16 cellular contexts compared by ENCODE assay signal in the genomic region with DNA sequence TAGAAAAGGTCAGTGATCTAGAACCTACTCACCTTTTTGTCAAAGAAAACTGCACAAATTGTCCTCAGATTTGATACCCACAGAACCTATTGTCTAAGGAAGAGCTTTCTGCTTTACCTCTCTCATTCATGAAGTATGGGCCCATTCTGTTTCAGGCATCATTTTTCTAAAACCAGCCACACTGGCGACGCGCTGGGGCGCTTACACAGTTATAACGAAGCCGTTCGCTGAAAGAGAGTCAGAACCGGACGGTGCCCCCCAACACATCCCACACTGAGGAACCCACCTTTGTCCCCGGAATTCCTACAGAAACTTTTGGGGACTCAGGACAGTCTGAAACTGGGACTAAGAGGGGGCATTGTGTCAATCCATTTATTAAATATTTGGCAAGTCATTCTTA.
DNase-seq lines count a peak whose midpoint lies in the region; ATAC-seq and TF ChIP-seq lines count a peak whose summit lies in the region.
"Had no signal": no experiment of that assay in that cellular context is flagged by ENCODE, and none has a peak within 500 bp of the region (broad histone marks: within the 10 kb centered on the region; RNA-seq: fewer than 3 reads in every experiment).

No MANE protein-coding gene starts in this region.

- POLR2A ChIA-PET in Caco-2 (lab: Charles Lee): no interaction called here
- POLR2A ChIA-PET in naive thymus-derived CD4-positive, alpha-beta T cell (lab: Charles Lee): interaction anchor here (0.6 kb wide), 1 partner anchor 581 kb away, joined by 3 read pairs; no protein-coding TSS in a partner anchor

- H3K4me1 ChIP-seq in Caco-2: peaks cover 25% of the 10 kb centered on the region
- no peaks in the 10 kb centered on the region for H3K4me1 ChIP-seq in colonic mucosa
- peaks cover 18% of the 10 kb centered on the region for H3K4me1 ChIP-seq in suprapubic skin
- no peaks in the 10 kb centered on the region for H3K4me1 ChIP-seq in naive thymus-derived CD4-positive, alpha-beta T cell (ENCODE audit: control insufficient read depth in 2 of 2, insufficient read depth in 2 of 2, low read length in 2 of 2)

- 98% methylated on average over 10 of the region's 10 CpGs for WGBS in suprapubic skin

- no peaks in the 10 kb centered on the region for H3K27me3 ChIP-seq in Caco-2 (replicated peaks; ENCODE audit: control insufficient read depth, insufficient read depth, low read length)
- H3K27me3 ChIP-seq in colonic mucosa: no peaks in the 10 kb centered on the region
- no peaks in the 10 kb centered on the region for H3K27me3 ChIP-seq in suprapubic skin
- H3K27me3 ChIP-seq in naive thymus-derived CD4-positive, alpha-beta T cell (ENCODE audit: control insufficient read depth in 2 of 2, insufficient read depth in 2 of 2, low read length in 2 of 2): no peaks in the 10 kb centered on the region
- H3K27me3 ChIP-seq: BLaER1 had no signal

- no peaks in the 10 kb centered on the region for H3K9me3 Mint-ChIP-seq in Caco-2 (ENCODE audit: unreplicated experiment)
- H3K9me3 Mint-ChIP-seq in naive thymus-derived CD4-positive, alpha-beta T cell: peaks cover 0 to 11% (median 3%) of the 10 kb centered on the region in 11 donors
- peaks cover 5% of the 10 kb centered on the region for H3K9me3 Mint-ChIP-seq in activated CD4-positive, alpha-beta T cell treated with anti-CD3 and anti-CD28 coated beads, Interleukin-2, amount 10 ng/mL, durations not matched to agents 24 days and 14 days
- H3K9me3 Mint-ChIP-seq: HFFc6 had no signal

- no peak for DNase-seq in Caco-2
- DNase-seq in colonic mucosa: no peak
- DNase-seq in islet precursor cell: peak; percentile 15
- DNase-seq in suprapubic skin (ENCODE audit: low spot score in 2 of 2): peak in 1 of 2 donors; percentile 54
- no peak for DNase-seq in hepatic stellate cell (ENCODE audit: low spot score)
- no peak for DNase-seq in naive thymus-derived CD4-positive, alpha-beta T cell
- no peak for DNase-seq in activated CD4-positive, alpha-beta T cell treated with anti-CD3 and anti-CD28 coated beads, Interleukin-2, amount 10 ng/mL, durations not matched to agents 24 days and 14 days
- DNase-seq: CD8-positive, alpha-beta T cell; H7; HFFc6; NCI-H2107; NCI-H510A treated with DMSO at 0.1 percent for 48 hours; NCI-H774; SHP77 had no signal

- peaks cover 29% of the 10 kb centered on the region for H3K4me1 Mint-ChIP-seq in Caco-2 (ENCODE audit: low read depth, unreplicated experiment)
- no peaks in the 10 kb centered on the region for H3K4me1 Mint-ChIP-seq in naive thymus-derived CD4-positive, alpha-beta T cell
- no peaks in the 10 kb centered on the region for H3K4me1 Mint-ChIP-seq in activated CD4-positive, alpha-beta T cell treated with anti-CD3 and anti-CD28 coated beads, Interleukin-2, amount 10 ng/mL, durations not matched to agents 24 days and 14 days

- no peak overlapping the region for H3K4me3 Mint-ChIP-seq in Caco-2 (ENCODE audit: unreplicated experiment)
- H3K4me3 Mint-ChIP-seq in naive thymus-derived CD4-positive, alpha-beta T cell: no peak overlapping the region
- no peak overlapping the region for H3K4me3 Mint-ChIP-seq in activated CD4-positive, alpha-beta T cell treated with anti-CD3 and anti-CD28 coated beads, Interleukin-2, amount 10 ng/mL, durations not matched to agents 24 days and 14 days
- H3K4me3 Mint-ChIP-seq: CD8-positive, alpha-beta T cell; HFFc6 had no signal

- H3K9me3 ChIP-seq in Caco-2: peaks cover 7% of the 10 kb centered on the region
- H3K9me3 ChIP-seq in colonic mucosa: no peaks in the 10 kb centered on the region
- no peaks in the 10 kb centered on the region for H3K9me3 ChIP-seq in suprapubic skin
- no peaks in the 10 kb centered on the region for H3K9me3 ChIP-seq in naive thymus-derived CD4-positive, alpha-beta T cell (ENCODE audit: control insufficient read depth in 2 of 3, low read length in 3 of 3)

- CTCF ChIA-PET in Caco-2 (lab: Charles Lee): interaction anchor here (0.9 to 2.2 kb wide), 4 partner anchors 16 to 25 kb away, joined by 3 to 7 read pairs (median 4); no protein-coding TSS in a partner anchor
- CTCF ChIA-PET in naive thymus-derived CD4-positive, alpha-beta T cell (lab: Charles Lee): no interaction called here

- TF ChIP-seq CTCF in Caco-2 (IDR thresholded peaks at IDR 0.05; ENCODE audit: insufficient read depth in 1 of 2, low read depth in 1 of 2, low read length in 1 of 2, severe bottlenecking in 1 of 2, unreplicated experiment in 1 of 2): no peak
- TF ChIP-seq CTCF in colonic mucosa (IDR thresholded peaks at IDR 0.05): no peak
- no peak for TF ChIP-seq CTCF in suprapubic skin (IDR thresholded peaks at IDR 0.05)

- H3K4me3 ChIP-seq in Caco-2 (ENCODE audit: low read depth, low read length) (no peak overlapping the region), colonic mucosa (no peak overlapping the region), suprapubic skin (no peak overlapping the region)
- H3K4me3 ChIP-seq in naive thymus-derived CD4-positive, alpha-beta T cell (ENCODE audit: low read length): no peak overlapping the region
- H3K4me3 ChIP-seq: BLaER1 had no signal

- TF ChIP-seq EP300 in suprapubic skin (IDR thresholded peaks at IDR 0.05): no peak

- H3K27ac Mint-ChIP-seq in Caco-2 (ENCODE audit: unreplicated experiment): peak overlapping the region; percentile 74
- no peak overlapping the region for H3K27ac Mint-ChIP-seq in naive thymus-derived CD4-positive, alpha-beta T cell
- no peak overlapping the region for H3K27ac Mint-ChIP-seq in activated CD4-positive, alpha-beta T cell treated with anti-CD3 and anti-CD28 coated beads, Interleukin-2, amount 10 ng/mL, durations not matched to agents 24 days and 14 days
- H3K27ac Mint-ChIP-seq: CD8-positive, alpha-beta T cell; HFFc6 had no signal

- ATAC-seq in naive thymus-derived CD4-positive, alpha-beta T cell: no peak
- ATAC-seq: CD8-positive, alpha-beta T cell had no signal

- no peak for TF ChIP-seq POLR2A in suprapubic skin (IDR thresholded peaks at IDR 0.05)

- peak overlapping the region in 1 of 2 donors; percentile 72 for H3K9ac ChIP-seq in colonic mucosa (ENCODE audit: low read depth in 2 of 2, low read length in 2 of 2)
- H3K9ac ChIP-seq: BLaER1, KMS-11 had no signal

- H3K36me3 Mint-ChIP-seq in Caco-2 (ENCODE audit: insufficient read depth, unreplicated experiment): peaks cover 7% of the 10 kb centered on the region
- H3K36me3 Mint-ChIP-seq in naive thymus-derived CD4-positive, alpha-beta T cell: peaks cover 0 to 2% (median 0%) of the 10 kb centered on the region in 5 donors
- no peaks in the 10 kb centered on the region for H3K36me3 Mint-ChIP-seq in activated CD4-positive, alpha-beta T cell treated with anti-CD3 and anti-CD28 coated beads, Interleukin-2, amount 10 ng/mL, durations not matched to agents 24 days and 14 days (ENCODE audit: low read depth)
- H3K36me3 Mint-ChIP-seq: CD8-positive, alpha-beta T cell had no signal

- no TSS peak for BruUV-seq in Caco-2 (replicated peaks; lab: Mats Ljungman, UMichigan)

- peak overlapping the region; percentile 81 for H3K27ac ChIP-seq in colonic mucosa
- peak overlapping the region; percentile 87 for H3K27ac ChIP-seq in suprapubic skin
- H3K27ac ChIP-seq in naive thymus-derived CD4-positive, alpha-beta T cell (ENCODE audit: low read depth, low read length): no peak overlapping the region
- H3K27ac ChIP-seq: BLaER1, KMS-11 had no signal

- intact Hi-C loops in Caco-2 (cut with micrococcal nuclease; ENCODE audit: unreplicated experiment): loop anchor here (1.0 kb wide), 2 partner anchors 19 to 41 kb away; no protein-coding TSS in a partner anchor
- intact Hi-C loops in colonic mucosa (cut with DNase I): no loop called here
- intact Hi-C loops in naive thymus-derived CD4-positive, alpha-beta T cell (cut with micrococcal nuclease): no loop called here
- intact Hi-C loops in activated CD4-positive, alpha-beta T cell treated with anti-CD3 and anti-CD28 coated beads, Interleukin-2, amount 10 ng/mL, durations not matched to agents 24 days and 14 days (cut with micrococcal nuclease): no loop called here

- no peaks in the 10 kb centered on the region for H3K27me3 Mint-ChIP-seq in Caco-2 (ENCODE audit: insufficient read depth, unreplicated experiment)
- peaks cover 0 to 7% (median 0%) of the 10 kb centered on the region in 5 donors for H3K27me3 Mint-ChIP-seq in naive thymus-derived CD4-positive, alpha-beta T cell
- H3K27me3 Mint-ChIP-seq in activated CD4-positive, alpha-beta T cell treated with anti-CD3 and anti-CD28 coated beads, Interleukin-2, amount 10 ng/mL, durations not matched to agents 24 days and 14 days: peaks cover 5% of the 10 kb centered on the region

- peaks cover 2% of the 10 kb centered on the region; the same call in 1 of the 2 replicates for H3K36me3 ChIP-seq in Caco-2 (ENCODE audit: control insufficient read depth, insufficient read depth, low read length)
- H3K36me3 ChIP-seq in colonic mucosa: no peaks in the 10 kb centered on the region
- H3K36me3 ChIP-seq in suprapubic skin: no peaks in the 10 kb centered on the region
- no peaks in the 10 kb centered on the region for H3K36me3 ChIP-seq in naive thymus-derived CD4-positive, alpha-beta T cell (ENCODE audit: control insufficient read depth in 2 of 3, insufficient read depth in 3 of 3, low read length in 3 of 3)
- H3K36me3 ChIP-seq: BLaER1 had no signal
